19 cellular contexts compared by ENCODE assay signal in genomic region chr22:19565921-19566598, GRCh38. TPM values are rescaled to one million over a fixed set of nuclear protein-coding genes. Genes with fewer than 3 reads are reported as not detected.
DNase-seq lines count a peak whose midpoint lies in the region; ATAC-seq and TF ChIP-seq lines count a peak whose summit lies in the region.
"Had no signal": no experiment of that assay in that cellular context is flagged by ENCODE, and none has a peak within 500 bp of the region (broad histone marks: within the 10 kb centered on the region; RNA-seq: fewer than 3 reads in every experiment).

No MANE protein-coding gene starts in this region.

- H3K4me3 ChIP-seq in GM23338 (no peak overlapping the region), esophagus muscularis mucosa (no peak overlapping the region), brain microvascular endothelial cell (ENCODE audit: low read depth, low read length) (no peak overlapping the region)
- H3K4me3 ChIP-seq: spleen had no signal

- peak overlapping the region; percentile 59; the same call in 1 of the 2 replicates for H2AFZ ChIP-seq in GM23338

- no peak for TF ChIP-seq CTCF in GM23338 (conservative IDR thresholded peaks at IDR 0.05; ENCODE audit: low read depth in 2 of 2)
- no peak for TF ChIP-seq CTCF in RWPE1 (conservative IDR thresholded peaks at IDR 0.05; ENCODE audit: low read depth)
- no peak for TF ChIP-seq CTCF in esophagus muscularis mucosa (IDR thresholded peaks at IDR 0.05)
- TF ChIP-seq CTCF in brain microvascular endothelial cell (IDR thresholded peaks at IDR 0.05; ENCODE audit: low read depth, low read length, missing control alignments), result no peak

- no peaks in the 10 kb centered on the region for H3K9me3 Mint-ChIP-seq in GM23338
- H3K9me3 Mint-ChIP-seq in activated CD4-positive, alpha-beta T cell treated with anti-CD3 and anti-CD28 coated beads for 36 hours (ENCODE audit: low read depth), result no peaks in the 10 kb centered on the region
- H3K9me3 Mint-ChIP-seq: stimulated activated effector memory CD8-positive, alpha-beta T cell treated with anti-CD3 and anti-CD28 coated beads, Interleukin-12 subunit alpha, Interleukin-12 subunit beta, amount 100 ng/mL, for 72 hours had no signal

- H3K27ac ChIP-seq in GM23338 (ENCODE audit: low read depth) (no peak overlapping the region), RWPE1 (peak overlapping the region; percentile 62), esophagus muscularis mucosa (replicated peaks in 1 of 4) (peak overlapping the region; percentile 11 to 57 (median 44)), brain microvascular endothelial cell (no peak overlapping the region)

- H3F3A ChIP-seq in GM23338 (replicated peaks; ENCODE audit: low read depth), result no peaks in the 10 kb centered on the region

- no peaks in the 10 kb centered on the region for H4K20me1 ChIP-seq in GM23338 (replicated peaks; ENCODE audit: insufficient read depth)

- H3K4me2 ChIP-seq in GM23338, result no peak overlapping the region

- WGBS in esophagus muscularis mucosa, result 57% methylated on average over 11 of the region's 15 CpGs

- H3K9me3 ChIP-seq in esophagus muscularis mucosa, result peaks cover 0 to 5% (median 0%) of the 10 kb centered on the region in 4 donors

- H3K9me2 ChIP-seq in GM23338 (ENCODE audit: insufficient read depth), result no peaks in the 10 kb centered on the region

- POLR2A ChIA-PET in RWPE1 (lab: Yijun Ruan, JAX; ENCODE audit: low non-redundant PET), result no interaction called here
- POLR2A ChIA-PET in activated CD4-positive, alpha-beta T cell treated with anti-CD3 and anti-CD28 coated beads for 36 hours (lab: Charles Lee), result no interaction called here

- H3K36me3 Mint-ChIP-seq in GM23338 (ENCODE audit: low read depth), result no peaks in the 10 kb centered on the region
- H3K36me3 Mint-ChIP-seq in activated CD4-positive, alpha-beta T cell treated with anti-CD3 and anti-CD28 coated beads for 36 hours (ENCODE audit: low read depth), result no peaks in the 10 kb centered on the region
- H3K36me3 Mint-ChIP-seq: activated CD8-positive, alpha-beta memory T cell treated with anti-CD3 and anti-CD28 coated beads, Interleukin-2, amount 10 ng/mL, durations not matched to agents 7 days and 5 days; stimulated activated effector memory CD8-positive, alpha-beta T cell treated with anti-CD3 and anti-CD28 coated beads, Interleukin-12 subunit alpha, Interleukin-12 subunit beta, amount 100 ng/mL, for 72 hours had no signal

- no peak for TF ChIP-seq EP300 in esophagus muscularis mucosa (IDR thresholded peaks at IDR 0.05)

- H3K27ac Mint-ChIP-seq in GM23338, result no peak overlapping the region
- H3K27ac Mint-ChIP-seq in activated CD4-positive, alpha-beta T cell treated with anti-CD3 and anti-CD28 coated beads for 36 hours, result no peak overlapping the region
- H3K27ac Mint-ChIP-seq: activated B cell treated with CpG ODN at 0.5 μM for 24 hours; activated CD8-positive, alpha-beta memory T cell treated with anti-CD3 and anti-CD28 coated beads, Interleukin-2, amount 10 ng/mL, durations not matched to agents 7 days and 5 days; stimulated activated effector memory CD8-positive, alpha-beta T cell treated with anti-CD3 and anti-CD28 coated beads, Interleukin-12 subunit alpha, Interleukin-12 subunit beta, amount 100 ng/mL, for 72 hours had no signal

- intact Hi-C loops in esophagus muscularis mucosa (cut with DNase I), result no loop called here
- intact Hi-C loops in activated CD4-positive, alpha-beta T cell treated with anti-CD3 and anti-CD28 coated beads for 36 hours (cut with DNase I, micrococcal nuclease), result no loop called here

- H3K4me1 ChIP-seq in GM23338 (ENCODE audit: insufficient read depth) (no peaks in the 10 kb centered on the region), esophagus muscularis mucosa (peaks cover 0 to 24% (median 3%) of the 10 kb centered on the region in 4 donors)

- peaks cover 1% of the 10 kb centered on the region for H3K27me3 Mint-ChIP-seq in GM23338 (ENCODE audit: insufficient read depth, low read depth, poor library complexity)
- H3K27me3 Mint-ChIP-seq in activated CD4-positive, alpha-beta T cell treated with anti-CD3 and anti-CD28 coated beads for 36 hours, result no peaks in the 10 kb centered on the region

- H3K27me3 ChIP-seq in GM23338 (ENCODE audit: insufficient read depth) (no peaks in the 10 kb centered on the region), esophagus muscularis mucosa (peaks cover 0 to 25% (median 0%) of the 10 kb centered on the region in 4 donors), brain microvascular endothelial cell (replicated peaks) (no peaks in the 10 kb centered on the region)

- no peak overlapping the region for H3K4me3 Mint-ChIP-seq in GM23338
- H3K4me3 Mint-ChIP-seq in activated CD4-positive, alpha-beta T cell treated with anti-CD3 and anti-CD28 coated beads for 36 hours, result no peak overlapping the region
- H3K4me3 Mint-ChIP-seq: activated B cell treated with CpG ODN at 0.5 μM for 24 hours; activated CD8-positive, alpha-beta memory T cell treated with anti-CD3 and anti-CD28 coated beads, Interleukin-2, amount 10 ng/mL, durations not matched to agents 7 days and 5 days; stimulated activated effector memory CD8-positive, alpha-beta T cell treated with anti-CD3 and anti-CD28 coated beads, Interleukin-12 subunit alpha, Interleukin-12 subunit beta, amount 100 ng/mL, for 72 hours had no signal

- peaks cover 7% of the 10 kb centered on the region; the same call in 2 of the 3 replicates for H3K4me1 Mint-ChIP-seq in GM23338
- H3K4me1 Mint-ChIP-seq in activated CD4-positive, alpha-beta T cell treated with anti-CD3 and anti-CD28 coated beads for 36 hours, result no peaks in the 10 kb centered on the region
- H3K4me1 Mint-ChIP-seq: activated B cell treated with CpG ODN at 0.5 μM for 24 hours; activated CD8-positive, alpha-beta memory T cell treated with anti-CD3 and anti-CD28 coated beads, Interleukin-2, amount 10 ng/mL, durations not matched to agents 7 days and 5 days; stimulated activated effector memory CD8-positive, alpha-beta T cell treated with anti-CD3 and anti-CD28 coated beads, Interleukin-12 subunit alpha, Interleukin-12 subunit beta, amount 100 ng/mL, for 72 hours had no signal

- in situ Hi-C loops in brain microvascular endothelial cell (cut with HindIII; ENCODE audit: low pct_ligation_motif_present, low sequenced_read_pairs), result no loop called here

- ATAC-seq in GM23338 (no peak), GM19397 (IDR thresholded peaks at IDR 0.05; ENCODE audit: unreplicated experiment) (no peak)
- ATAC-seq in activated CD4-positive, alpha-beta T cell treated with anti-CD3 and anti-CD28 coated beads for 36 hours, result no peak
- ATAC-seq: activated CD8-positive, alpha-beta memory T cell treated with anti-CD3 and anti-CD28 coated beads, Interleukin-2, amount 10 ng/mL, durations not matched to agents 7 days and 5 days; stimulated activated effector memory CD8-positive, alpha-beta T cell treated with anti-CD3 and anti-CD28 coated beads, Interleukin-12 subunit alpha, Interleukin-12 subunit beta, amount 100 ng/mL, for 72 hours had no signal

- CTCF ChIA-PET in RWPE1 (lab: Yijun Ruan, JAX), result no interaction called here
- CTCF ChIA-PET in activated CD4-positive, alpha-beta T cell treated with anti-CD3 and anti-CD28 coated beads for 36 hours (lab: Charles Lee), result interaction anchor here (1.0 to 1.5 kb wide), 3 partner anchors 11 to 344 kb away, joined by 3 to 5 read pairs (median 4); no protein-coding TSS in a partner anchor

- no peaks in the 10 kb centered on the region for H3K79me2 ChIP-seq in GM23338 (replicated peaks; ENCODE audit: insufficient read depth)

- DNase-seq in GM23338 (ENCODE audit: low spot score), result no peak
- DNase-seq in RWPE1 (ENCODE audit: low spot score), result peak; percentile 43
- DNase-seq in esophagus muscularis mucosa (ENCODE audit: extremely low spot score), result no peak
- peak; percentile 86 for DNase-seq in renal cortical epithelial cell (ENCODE audit: low read depth)
- DNase-seq in brain microvascular endothelial cell, result no peak
- no peak for DNase-seq in T-helper 2 cell
- no peak for DNase-seq in activated CD4-positive, alpha-beta T cell treated with anti-CD3 and anti-CD28 coated beads for 36 hours
- DNase-seq: activated B cell treated with CpG ODN at 0.5 μM for 24 hours; activated CD8-positive, alpha-beta memory T cell treated with anti-CD3 and anti-CD28 coated beads, Interleukin-2, amount 10 ng/mL, durations not matched to agents 7 days and 5 days; activated effector memory CD4-positive, alpha-beta T cell treated with Interleukin-2 at 50 U/mL for 16 hours; amygdala; erythroblast; left cardiac atrium; NCI-H748 treated with DMSO at 0.1 percent for 48 hours; spleen; T-helper 1 cell; trophoblast cell had no signal

- TF ChIP-seq POLR2A in esophagus muscularis mucosa (IDR thresholded peaks at IDR 0.05; ENCODE audit: low read depth), result no peak

- no peaks in the 10 kb centered on the region for H3K36me3 ChIP-seq in GM23338 (ENCODE audit: insufficient read depth)
- H3K36me3 ChIP-seq in esophagus muscularis mucosa, result no peaks in the 10 kb centered on the region
- H3K36me3 ChIP-seq in brain microvascular endothelial cell (replicated peaks), result no peaks in the 10 kb centered on the region
- H3K36me3 ChIP-seq: spleen had no signal

RNA-seq across cellular contexts. Expression of gene CLDN5, which starts 41.9 kb away (rescaled TPM):
- 1.4 and 3.2 TPM in 2 replicates for total RNA-seq in GM23338 (2014; rRNA removed; shearing (Covaris generic))
- 2.0 and 3.9 TPM in 2 replicates for polyA plus RNA-seq in GM23338 (2016; fragmentation: Nextera tagmentation; extraction: Ambion mirVana)
- total RNA-seq in esophagus muscularis mucosa (100 to 1,000 TPM in 3 of 4 donors, 10 to 100 TPM in 1; 39.9 to 209 (median 147) TPM), renal cortical epithelial cell (1.3 and 1.9 TPM in 2 replicates)
- total RNA-seq in activated CD4-positive, alpha-beta T cell treated with anti-CD3 and anti-CD28 coated beads for 36 hours, result not detected
- total RNA-seq: activated B cell treated with CpG ODN at 0.5 μM for 24 hours; activated CD8-positive, alpha-beta memory T cell treated with anti-CD3 and anti-CD28 coated beads, Interleukin-2, amount 10 ng/mL, durations not matched to agents 7 days and 5 days had no signal

Comparison
In these comparisons a context has a peak if more than half of its experiments do, and no peak if none do; other contexts are left out.
1. DNase-seq: peak in RWPE1 (single experiment) and renal cortical epithelial cell (single experiment); none in GM23338 (single experiment), esophagus muscularis mucosa (single experiment), brain microvascular endothelial cell (single experiment), T-helper 2 cell (0 of 5) and activated CD4-positive, alpha-beta T cell treated with anti-CD3 and anti-CD28 coated beads for 36 hours (single experiment).
2. H3K27ac ChIP-seq: peak in RWPE1 (single experiment) and esophagus muscularis mucosa (4 of 4); none in GM23338 (single experiment) and brain microvascular endothelial cell (single experiment).